In the genomic region with DNA sequence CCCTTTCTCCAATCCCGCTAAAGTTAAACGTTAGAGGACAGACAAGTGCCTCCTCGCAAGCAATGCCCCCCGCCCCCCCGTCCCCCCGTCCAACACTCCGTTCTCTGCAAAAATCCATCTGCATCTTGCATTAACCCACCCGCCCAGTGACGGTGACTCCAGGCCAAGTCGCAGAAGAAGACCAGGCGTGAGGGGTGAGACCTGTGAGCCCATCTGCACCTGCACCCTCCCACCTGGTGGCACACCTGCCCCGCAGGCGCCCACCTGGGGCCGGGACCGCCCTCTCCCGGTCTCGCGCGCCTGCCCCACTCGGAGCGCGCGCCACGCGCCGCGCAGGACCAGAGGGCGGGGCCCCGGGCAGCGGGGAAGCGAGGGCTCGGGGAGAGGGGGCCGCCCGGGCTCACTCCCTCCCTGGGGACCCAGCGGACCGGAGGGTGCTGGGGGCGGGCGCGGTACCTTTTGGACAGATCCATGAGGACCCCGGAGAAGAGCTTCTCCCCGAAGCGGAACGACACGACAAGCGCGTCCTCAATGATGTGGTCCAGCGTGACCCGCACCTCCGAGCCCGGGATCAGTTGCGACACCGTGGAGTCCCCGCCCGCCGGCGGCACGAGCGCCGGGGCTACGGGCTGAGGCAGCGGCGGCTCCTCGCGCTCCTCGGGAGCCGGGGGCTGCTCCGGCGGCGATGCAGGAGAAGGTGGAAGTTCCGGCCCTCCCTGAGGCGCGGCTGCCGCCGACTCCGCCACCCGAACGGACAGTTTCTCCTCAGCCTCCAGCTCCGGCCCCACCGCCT, we compare ENCODE assay signal across 8 cellular contexts. TPM values are rescaled to one million over a fixed set of nuclear protein-coding genes. Genes with fewer than 3 reads are reported as not detected.
DNase-seq lines count a peak whose midpoint lies in the region; ATAC-seq, FAIRE-seq and TF ChIP-seq lines count a peak whose summit lies in the region.

No MANE protein-coding gene starts in this region.

- H3K79me2 ChIP-seq in astrocyte (ENCODE audit: insufficient read depth, low read length) = peaks cover 40% of the 10 kb centered on the region
- H3K79me2 ChIP-seq in smooth muscle cell (ENCODE audit: low read depth) = peaks cover 52% of the 10 kb centered on the region

- H3K36me3 Mint-ChIP-seq in CD14-positive monocyte (peaks cover 19 to 31% of the 10 kb centered on the region in 2 donors), astrocyte (ENCODE audit: low read depth, unreplicated experiment) (peaks cover 3% of the 10 kb centered on the region)

- H3K4me1 ChIP-seq in astrocyte (ENCODE audit: insufficient read depth, low read length) = no peaks in the 10 kb centered on the region
- H3K4me1 ChIP-seq in smooth muscle cell (ENCODE audit: low read depth) = peaks cover 7% of the 10 kb centered on the region

- no peak for FAIRE-seq in astrocyte (lab: Jason Lieb, UNC)

- H2AFZ ChIP-seq in astrocyte (ENCODE audit: low read depth, low read length) (peak overlapping the region; percentile 78), smooth muscle cell (ENCODE audit: low read depth) (peak overlapping the region; percentile 85)

- H3K9me3 ChIP-seq in astrocyte (ENCODE audit: insufficient read depth, low read depth, low read length) (no peaks in the 10 kb centered on the region), smooth muscle cell (replicated peaks; ENCODE audit: low read depth) (no peaks in the 10 kb centered on the region)

- H3K9ac ChIP-seq in astrocyte (ENCODE audit: low read length) = peak overlapping the region; percentile 89
- H3K9ac ChIP-seq in smooth muscle cell (ENCODE audit: low read depth) = peak overlapping the region; percentile 91

- H3K9me3 Mint-ChIP-seq in CD14-positive monocyte (no peaks in the 10 kb centered on the region), astrocyte (ENCODE audit: unreplicated experiment) (no peaks in the 10 kb centered on the region)

- H3K36me3 ChIP-seq in astrocyte (ENCODE audit: insufficient read depth, low read length) (peaks cover 4% of the 10 kb centered on the region), smooth muscle cell (ENCODE audit: low read depth) (peaks cover 3% of the 10 kb centered on the region)

- H3K4me3 ChIP-seq in astrocyte (ENCODE audit: insufficient read depth, low read depth, low read length) (peak overlapping the region; percentile 78), iPS-11a (ENCODE audit: low read depth, low read length) (peak overlapping the region; percentile 92), smooth muscle cell (peak overlapping the region; percentile 98)

- H3K27ac ChIP-seq in astrocyte (ENCODE audit: low read depth, low read length) = peak overlapping the region; percentile 80
- peak overlapping the region; percentile 66 for H3K27ac ChIP-seq in smooth muscle cell (ENCODE audit: low read depth)

- intact Hi-C loops in CD14-positive monocyte (cut with micrococcal nuclease) = loop anchor here (5.0 to 10.0 kb wide), 3 partner anchors 104 to 299 kb away; a partner anchor contains a TSS

- peak; percentile 66 for DNase-seq in CD14-positive monocyte (ENCODE audit: low spot score)
- DNase-seq in T-helper 1 cell = peak; percentile 28 to 61 (median 34)
- DNase-seq in astrocyte (ENCODE audit: low read depth) = no peak
- peak; percentile 46 for DNase-seq in smooth muscle cell (lab: John Stamatoyannopoulos, UW; ENCODE audit: unreplicated experiment)
- DNase-seq in KBM-7 = no peak

- peaks cover 5% of the 10 kb centered on the region for H3K27me3 ChIP-seq in astrocyte (ENCODE audit: insufficient read depth, low read length)
- H3K27me3 ChIP-seq in smooth muscle cell (ENCODE audit: low read depth) = no peaks in the 10 kb centered on the region

- peaks cover 13% of the 10 kb centered on the region for H3K4me1 Mint-ChIP-seq in CD14-positive monocyte
- no peaks in the 10 kb centered on the region for H3K4me1 Mint-ChIP-seq in astrocyte (ENCODE audit: low read depth, unreplicated experiment)

- H3K4me2 ChIP-seq in astrocyte (ENCODE audit: low read length) (peak overlapping the region; percentile 85), smooth muscle cell (peak overlapping the region; percentile 92)

- H3F3A ChIP-seq in smooth muscle cell (ENCODE audit: low read depth) = no peaks in the 10 kb centered on the region

- in situ Hi-C loops in KBM-7 (cut with MboI; ENCODE audit: low pct_unique_long_range_greater_than_20kb, low sequenced_read_pairs) = no loop called here

- H4K20me1 ChIP-seq in astrocyte (ENCODE audit: insufficient read depth, low read length) (peaks cover 13% of the 10 kb centered on the region), smooth muscle cell (ENCODE audit: low read depth) (peaks cover 28% of the 10 kb centered on the region)

- H3K27ac Mint-ChIP-seq in CD14-positive monocyte = peak overlapping the region; percentile 62 to 86 (median 83)
- no peak overlapping the region for H3K27ac Mint-ChIP-seq in astrocyte (ENCODE audit: unreplicated experiment)

- WGBS in smooth muscle cell (ENCODE audit: low lambda C conversion rate) = 1% methylated on average over 52 of the region's 79 CpGs

- ATAC-seq in GM19438 (IDR thresholded peaks at IDR 0.05; ENCODE audit: low read depth, unreplicated experiment) (peak; percentile 25), HG03521 (IDR thresholded peaks at IDR 0.05; ENCODE audit: unreplicated experiment) (peak; percentile 13)

- H3K27me3 Mint-ChIP-seq in CD14-positive monocyte (ENCODE audit: low read depth in 3 of 3) = peaks cover 2 to 8% (median 5%) of the 10 kb centered on the region in 3 donors
- H3K27me3 Mint-ChIP-seq in astrocyte (ENCODE audit: low read depth, unreplicated experiment) = no peaks in the 10 kb centered on the region

- H3K4me3 Mint-ChIP-seq in CD14-positive monocyte = peak overlapping the region; percentile 77
- H3K4me3 Mint-ChIP-seq in astrocyte (ENCODE audit: unreplicated experiment) = peak overlapping the region; percentile 88

- TF ChIP-seq CTCF in CD14-positive monocyte (IDR thresholded peaks at IDR 0.05) (no peak), astrocyte (IDR thresholded peaks at IDR 0.05; ENCODE audit: insufficient read depth, low read depth, low read length) (no peak), smooth muscle cell (IDR thresholded peaks at IDR 0.05; ENCODE audit: borderline replicate concordance, insufficient read depth, poor library complexity, severe bottlenecking) (no peak)

RNA-seq across cellular contexts. Expression of a gene that starts 0.7 kb away (rescaled TPM):
- polyA plus RNA-seq in CD14-positive monocyte (10 to 100 TPM; 18.8 to 18.9 TPM), smooth muscle cell (18.6 and 25.5 TPM in 2 replicates)
- total RNA-seq in astrocyte (18.4 and 19.6 TPM in 2 replicates), smooth muscle cell (22.6 and 34.9 TPM in 2 replicates)

Comparison
In these comparisons a context has a peak if more than half of its experiments do, and no peak if none do; other contexts are left out.
1. DNase-seq: peak in CD14-positive monocyte (single experiment), T-helper 1 cell (5 of 5) and smooth muscle cell (single experiment); none in astrocyte (single experiment) and KBM-7 (single experiment).
2. Peak in every context shown above with its lines, with median percentiles within 50 percentile points of each other: H3K4me3 ChIP-seq.